In genomic region chr2:236998758-236999157, GRCh38 we compare ENCODE assay signal across 2 cellular contexts.
TF ChIP-seq lines count a peak whose summit lies in the region.

No MANE protein-coding gene starts in this region.

TF ChIP-seq in A549, 52 proteins besides CTCF, POLR2A, EP300 and RAD21 (continued from another document):
- TF ChIP-seq RCOR1 (IDR thresholded peaks at IDR 0.05; ENCODE audit: low read depth, low read length) (no peak), TP53 (CRISPR knock-in tag; IDR thresholded peaks at IDR 0.05) (no peak), MAFK (IDR thresholded peaks at IDR 0.05; ENCODE audit: partially characterized antibody) (peak; percentile 60), BHLHE40 (IDR thresholded peaks at IDR 0.05; ENCODE audit: low read depth, low read length) (no peak), ZSCAN20 (CRISPR knock-in tag; IDR thresholded peaks at IDR 0.05) (no peak)
- TF ChIP-seq, protein P1, sequence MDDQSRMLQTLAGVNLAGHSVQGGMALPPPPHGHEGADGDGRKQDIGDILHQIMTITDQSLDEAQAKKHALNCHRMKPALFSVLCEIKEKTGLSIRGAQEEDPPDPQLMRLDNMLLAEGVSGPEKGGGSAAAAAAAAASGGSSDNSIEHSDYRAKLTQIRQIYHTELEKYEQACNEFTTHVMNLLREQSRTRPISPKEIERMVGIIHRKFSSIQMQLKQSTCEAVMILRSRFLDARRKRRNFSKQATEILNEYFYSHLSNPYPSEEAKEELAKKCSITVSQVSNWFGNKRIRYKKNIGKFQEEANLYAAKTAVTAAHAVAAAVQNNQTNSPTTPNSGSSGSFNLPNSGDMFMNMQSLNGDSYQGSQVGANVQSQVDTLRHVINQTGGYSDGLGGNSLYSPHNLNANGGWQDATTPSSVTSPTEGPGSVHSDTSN (IDR thresholded peaks at IDR 0.05) = no peak
- TF ChIP-seq, protein P2, sequence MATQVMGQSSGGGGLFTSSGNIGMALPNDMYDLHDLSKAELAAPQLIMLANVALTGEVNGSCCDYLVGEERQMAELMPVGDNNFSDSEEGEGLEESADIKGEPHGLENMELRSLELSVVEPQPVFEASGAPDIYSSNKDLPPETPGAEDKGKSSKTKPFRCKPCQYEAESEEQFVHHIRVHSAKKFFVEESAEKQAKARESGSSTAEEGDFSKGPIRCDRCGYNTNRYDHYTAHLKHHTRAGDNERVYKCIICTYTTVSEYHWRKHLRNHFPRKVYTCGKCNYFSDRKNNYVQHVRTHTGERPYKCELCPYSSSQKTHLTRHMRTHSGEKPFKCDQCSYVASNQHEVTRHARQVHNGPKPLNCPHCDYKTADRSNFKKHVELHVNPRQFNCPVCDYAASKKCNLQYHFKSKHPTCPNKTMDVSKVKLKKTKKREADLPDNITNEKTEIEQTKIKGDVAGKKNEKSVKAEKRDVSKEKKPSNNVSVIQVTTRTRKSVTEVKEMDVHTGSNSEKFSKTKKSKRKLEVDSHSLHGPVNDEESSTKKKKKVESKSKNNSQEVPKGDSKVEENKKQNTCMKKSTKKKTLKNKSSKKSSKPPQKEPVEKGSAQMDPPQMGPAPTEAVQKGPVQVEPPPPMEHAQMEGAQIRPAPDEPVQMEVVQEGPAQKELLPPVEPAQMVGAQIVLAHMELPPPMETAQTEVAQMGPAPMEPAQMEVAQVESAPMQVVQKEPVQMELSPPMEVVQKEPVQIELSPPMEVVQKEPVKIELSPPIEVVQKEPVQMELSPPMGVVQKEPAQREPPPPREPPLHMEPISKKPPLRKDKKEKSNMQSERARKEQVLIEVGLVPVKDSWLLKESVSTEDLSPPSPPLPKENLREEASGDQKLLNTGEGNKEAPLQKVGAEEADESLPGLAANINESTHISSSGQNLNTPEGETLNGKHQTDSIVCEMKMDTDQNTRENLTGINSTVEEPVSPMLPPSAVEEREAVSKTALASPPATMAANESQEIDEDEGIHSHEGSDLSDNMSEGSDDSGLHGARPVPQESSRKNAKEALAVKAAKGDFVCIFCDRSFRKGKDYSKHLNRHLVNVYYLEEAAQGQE (IDR thresholded peaks at IDR 0.05) = no peak
TF ChIP-seq in A549: peak in this region for 1.

TF ChIP-seq in GM23338, 12 proteins besides CTCF, POLR2A, EP300 and RAD21:
- TF ChIP-seq ETS1 (IDR thresholded peaks at IDR 0.05) (no peak), JUNB (IDR thresholded peaks at IDR 0.05; ENCODE audit: unreplicated experiment) (no peak), STAT1 (IDR thresholded peaks at IDR 0.05; ENCODE audit: unreplicated experiment) (no peak), EZH2phosphoT487 (IDR thresholded peaks at IDR 0.05; ENCODE audit: unreplicated experiment) (no peak), ZNF462 (CRISPR knock-in tag; IDR thresholded peaks at IDR 0.05) (no peak), ZNF331 (CRISPR knock-in tag; IDR thresholded peaks at IDR 0.05; ENCODE audit: low read depth) (no peak)
- TF ChIP-seq, protein P2 (IDR thresholded peaks at IDR 0.05; ENCODE audit: unreplicated experiment) = no peak
